In genomic region chr6:142373268-142374089, GRCh38 we compare ENCODE assay signal across 1 cellular context.
TF ChIP-seq lines count a peak whose summit lies in the region.

No MANE protein-coding gene starts in this region.

TF ChIP-seq in HepG2, 621 proteins besides CTCF, POLR2A, EP300 and RAD21 (continued from another document and continues in another):
- TF ChIP-seq RERE (CRISPR knock-in tag; IDR thresholded peaks at IDR 0.05; ENCODE audit: low read depth), result no peak
- TF ChIP-seq PCBP2 (optimal IDR thresholded peaks at IDR 0.05; ENCODE audit: low read depth, low read length, poor library complexity, severe bottlenecking), result no peak
- TF ChIP-seq FOXP4 (CRISPR knock-in tag; IDR thresholded peaks at IDR 0.05), result peak; percentile 79
- no peak for TF ChIP-seq ZNF432 (CRISPR knock-in tag; IDR thresholded peaks at IDR 0.05; ENCODE audit: borderline replicate concordance)
- TF ChIP-seq DPF2 (CRISPR knock-in tag; IDR thresholded peaks at IDR 0.05; ENCODE audit: borderline replicate concordance, low read depth), result no peak
- TF ChIP-seq GFI1 (CRISPR knock-in tag; IDR thresholded peaks at IDR 0.05; ENCODE audit: borderline replicate concordance), result no peak
- no peak for TF ChIP-seq ZNF207 (IDR thresholded peaks at IDR 0.05; ENCODE audit: borderline replicate concordance)
- no peak for TF ChIP-seq ZNF431 (CRISPR knock-in tag; IDR thresholded peaks at IDR 0.05; ENCODE audit: borderline replicate concordance, low read depth)
- TF ChIP-seq ZNF503 (CRISPR knock-in tag; IDR thresholded peaks at IDR 0.05), result no peak
- TF ChIP-seq ZBTB34 (CRISPR knock-in tag; IDR thresholded peaks at IDR 0.05), result no peak
- TF ChIP-seq ARNT2 (CRISPR knock-in tag; IDR thresholded peaks at IDR 0.05; ENCODE audit: low read depth), result no peak
- TF ChIP-seq ZNF318 (CRISPR knock-in tag; IDR thresholded peaks at IDR 0.05), result no peak
- TF ChIP-seq MTA3 (CRISPR knock-in tag; IDR thresholded peaks at IDR 0.05), result no peak
- TF ChIP-seq ZNF121 (CRISPR knock-in tag; IDR thresholded peaks at IDR 0.05), result peak; percentile 92
- TF ChIP-seq, protein P1, sequence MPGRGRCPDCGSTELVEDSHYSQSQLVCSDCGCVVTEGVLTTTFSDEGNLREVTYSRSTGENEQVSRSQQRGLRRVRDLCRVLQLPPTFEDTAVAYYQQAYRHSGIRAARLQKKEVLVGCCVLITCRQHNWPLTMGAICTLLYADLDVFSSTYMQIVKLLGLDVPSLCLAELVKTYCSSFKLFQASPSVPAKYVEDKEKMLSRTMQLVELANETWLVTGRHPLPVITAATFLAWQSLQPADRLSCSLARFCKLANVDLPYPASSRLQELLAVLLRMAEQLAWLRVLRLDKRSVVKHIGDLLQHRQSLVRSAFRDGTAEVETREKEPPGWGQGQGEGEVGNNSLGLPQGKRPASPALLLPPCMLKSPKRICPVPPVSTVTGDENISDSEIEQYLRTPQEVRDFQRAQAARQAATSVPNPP (CRISPR knock-in tag; IDR thresholded peaks at IDR 0.05), result no peak
- TF ChIP-seq, protein P2, sequence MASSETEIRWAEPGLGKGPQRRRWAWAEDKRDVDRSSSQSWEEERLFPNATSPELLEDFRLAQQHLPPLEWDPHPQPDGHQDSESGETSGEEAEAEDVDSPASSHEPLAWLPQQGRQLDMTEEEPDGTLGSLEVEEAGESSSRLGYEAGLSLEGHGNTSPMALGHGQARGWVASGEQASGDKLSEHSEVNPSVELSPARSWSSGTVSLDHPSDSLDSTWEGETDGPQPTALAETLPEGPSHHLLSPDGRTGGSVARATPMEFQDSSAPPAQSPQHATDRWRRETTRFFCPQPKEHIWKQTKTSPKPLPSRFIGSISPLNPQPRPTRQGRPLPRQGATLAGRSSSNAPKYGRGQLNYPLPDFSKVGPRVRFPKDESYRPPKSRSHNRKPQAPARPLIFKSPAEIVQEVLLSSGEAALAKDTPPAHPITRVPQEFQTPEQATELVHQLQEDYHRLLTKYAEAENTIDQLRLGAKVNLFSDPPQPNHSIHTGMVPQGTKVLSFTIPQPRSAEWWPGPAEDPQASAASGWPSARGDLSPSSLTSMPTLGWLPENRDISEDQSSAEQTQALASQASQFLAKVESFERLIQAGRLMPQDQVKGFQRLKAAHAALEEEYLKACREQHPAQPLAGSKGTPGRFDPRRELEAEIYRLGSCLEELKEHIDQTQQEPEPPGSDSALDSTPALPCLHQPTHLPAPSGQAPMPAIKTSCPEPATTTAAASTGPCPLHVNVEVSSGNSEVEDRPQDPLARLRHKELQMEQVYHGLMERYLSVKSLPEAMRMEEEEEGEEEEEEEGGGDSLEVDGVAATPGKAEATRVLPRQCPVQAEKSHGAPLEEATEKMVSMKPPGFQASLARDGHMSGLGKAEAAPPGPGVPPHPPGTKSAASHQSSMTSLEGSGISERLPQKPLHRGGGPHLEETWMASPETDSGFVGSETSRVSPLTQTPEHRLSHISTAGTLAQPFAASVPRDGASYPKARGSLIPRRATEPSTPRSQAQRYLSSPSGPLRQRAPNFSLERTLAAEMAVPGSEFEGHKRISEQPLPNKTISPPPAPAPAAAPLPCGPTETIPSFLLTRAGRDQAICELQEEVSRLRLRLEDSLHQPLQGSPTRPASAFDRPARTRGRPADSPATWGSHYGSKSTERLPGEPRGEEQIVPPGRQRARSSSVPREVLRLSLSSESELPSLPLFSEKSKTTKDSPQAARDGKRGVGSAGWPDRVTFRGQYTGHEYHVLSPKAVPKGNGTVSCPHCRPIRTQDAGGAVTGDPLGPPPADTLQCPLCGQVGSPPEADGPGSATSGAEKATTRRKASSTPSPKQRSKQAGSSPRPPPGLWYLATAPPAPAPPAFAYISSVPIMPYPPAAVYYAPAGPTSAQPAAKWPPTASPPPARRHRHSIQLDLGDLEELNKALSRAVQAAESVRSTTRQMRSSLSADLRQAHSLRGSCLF (CRISPR knock-in tag; IDR thresholded peaks at IDR 0.05; ENCODE audit: borderline replicate concordance), result no peak
- no peak for TF ChIP-seq HMGA1 (CRISPR knock-in tag; conservative IDR thresholded peaks at IDR 0.05)
- no peak for TF ChIP-seq ZNF446 (CRISPR knock-in tag; IDR thresholded peaks at IDR 0.05)
- TF ChIP-seq ZNF816 (CRISPR knock-in tag; IDR thresholded peaks at IDR 0.05; ENCODE audit: borderline replicate concordance), result peak; percentile 47; the same call in 1 of the 2 replicates
- 0 out of 2 replicates have a peak, but pooled peaks have one; percentile 19 for TF ChIP-seq HDAC1 (CRISPR knock-in tag; IDR thresholded peaks at IDR 0.05)
- TF ChIP-seq, protein P3, sequence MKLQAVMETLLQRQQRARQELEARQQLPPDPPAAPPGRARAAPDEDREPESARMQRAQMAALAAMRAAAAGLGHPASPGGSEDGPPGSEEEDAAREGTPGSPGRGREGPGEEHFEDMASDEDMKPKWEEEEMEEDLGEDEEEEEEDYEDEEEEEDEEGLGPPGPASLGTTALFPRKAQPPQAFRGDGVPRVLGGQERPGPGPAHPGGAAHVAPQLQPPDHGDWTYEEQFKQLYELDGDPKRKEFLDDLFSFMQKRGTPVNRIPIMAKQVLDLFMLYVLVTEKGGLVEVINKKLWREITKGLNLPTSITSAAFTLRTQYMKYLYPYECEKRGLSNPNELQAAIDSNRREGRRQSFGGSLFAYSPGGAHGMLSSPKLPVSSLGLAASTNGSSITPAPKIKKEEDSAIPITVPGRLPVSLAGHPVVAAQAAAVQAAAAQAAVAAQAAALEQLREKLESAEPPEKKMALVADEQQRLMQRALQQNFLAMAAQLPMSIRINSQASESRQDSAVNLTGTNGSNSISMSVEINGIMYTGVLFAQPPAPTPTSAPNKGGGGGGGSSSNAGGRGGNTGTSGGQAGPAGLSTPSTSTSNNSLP (IDR thresholded peaks at IDR 0.05; ENCODE audit: low read depth, low read length), result no peak
- TF ChIP-seq ZNF335 (CRISPR knock-in tag; IDR thresholded peaks at IDR 0.05), result no peak
